13 cellular contexts compared by ENCODE assay signal in the genomic region with DNA sequence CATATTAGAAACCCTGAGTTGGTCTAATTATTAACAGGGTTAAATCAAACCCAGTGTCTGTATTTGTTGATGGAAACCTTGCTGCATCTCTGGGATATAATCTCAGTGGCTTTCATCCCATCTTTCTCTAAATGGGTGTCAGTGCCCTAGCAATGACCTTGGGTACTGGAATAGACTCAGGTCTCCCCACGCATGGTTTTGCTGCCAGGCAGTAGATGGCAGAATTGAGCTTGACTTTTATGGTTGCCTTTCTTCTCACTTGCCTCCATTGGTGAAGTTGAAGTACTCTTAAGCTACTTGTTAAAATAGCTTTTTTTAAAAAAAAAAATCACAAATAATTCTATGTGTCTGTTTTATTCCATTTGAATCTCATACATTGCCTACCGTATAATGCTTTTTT.
DNase-seq lines count a peak whose midpoint lies in the region; ATAC-seq, FAIRE-seq and TF ChIP-seq lines count a peak whose summit lies in the region.
"Had no signal": no experiment of that assay in that cellular context is flagged by ENCODE, and none has a peak within 500 bp of the region (broad histone marks: within the 10 kb centered on the region; RNA-seq: fewer than 3 reads in every experiment).

No MANE protein-coding gene starts in this region.

- H3K9me3 ChIP-seq in HepG2 (ENCODE audit: low read length) (peaks cover 20% of the 10 kb centered on the region; the same call in 1 of the 2 replicates), right lobe of liver (no peaks in the 10 kb centered on the region), K562 (replicated peaks; ENCODE audit: control insufficient read depth, insufficient read depth, low read depth, low read length) (no peaks in the 10 kb centered on the region), small intestine (ENCODE audit: control insufficient read depth, low read depth) (no peaks in the 10 kb centered on the region), thyroid gland (no peaks in the 10 kb centered on the region)

- WGBS in HepG2 (ENCODE audit: low lambda C conversion rate): 56% methylated on average over 2 of the region's 2 CpGs
- WGBS in right lobe of liver (ENCODE audit: insufficient coverage, low coverage, low lambda C conversion rate, missing lambda C conversion rate): 75% methylated on average over 2 of the region's 2 CpGs
- WGBS in K562 (ENCODE audit: insufficient coverage, low coverage, missing lambda C conversion rate): 7% methylated on average over 2 of the region's 2 CpGs
- WGBS in small intestine, 3 donors: 89 to 99% (median 95%) methylated on average over 2 of the region's 2 CpGs
- WGBS in thyroid gland, 2 donors: 93 to 94% methylated on average over 2 of the region's 2 CpGs

- H4K20me1 ChIP-seq in HepG2 (ENCODE audit: insufficient read depth, low read length): no peaks in the 10 kb centered on the region
- no peaks in the 10 kb centered on the region for H4K20me1 ChIP-seq in K562 (replicated peaks; ENCODE audit: control insufficient read depth, insufficient read depth, low read length)
- H4K20me1 ChIP-seq: BLaER1 had no signal

- FAIRE-seq in HepG2 (lab: Jason Lieb, UNC) (no peak), K562 (lab: Jason Lieb, UNC) (no peak), small intestine (lab: Jason Lieb, UNC) (no peak)
- FAIRE-seq: urothelium cell line had no signal

- H2AFZ ChIP-seq in HepG2 (ENCODE audit: low read length) (no peak overlapping the region), K562 (ENCODE audit: low read depth, low read length) (no peak overlapping the region)

- no peak overlapping the region for H3K4me3 ChIP-seq in HepG2 (replicated peaks in 1 of 3; ENCODE audit: insufficient read depth in 1 of 3, low read depth in 2 of 3, low read length in 3 of 3)
- H3K4me3 ChIP-seq in right lobe of liver: no peak overlapping the region
- H3K4me3 ChIP-seq in K562: no peak overlapping the region
- no peak overlapping the region for H3K4me3 ChIP-seq in small intestine (ENCODE audit: low read depth in 1 of 2, low read length in 2 of 2)
- H3K4me3 ChIP-seq in thyroid gland (replicated peaks in 1 of 3): no peak overlapping the region
- H3K4me3 ChIP-seq: BLaER1, coronary artery had no signal

- TF ChIP-seq RAD21 in HepG2 (CRISPR knock-in tag; IDR thresholded peaks at IDR 0.05) (no peak), K562 (CRISPR knock-in tag; conservative IDR thresholded peaks at IDR 0.05 in 1 of 2, IDR thresholded peaks at IDR 0.05 in 1 of 2) (no peak)

- H3K27me3 ChIP-seq in HepG2 (ENCODE audit: control insufficient read depth in 1 of 2, insufficient read depth in 2 of 2, low read length in 2 of 2): no peaks in the 10 kb centered on the region
- no peaks in the 10 kb centered on the region for H3K27me3 ChIP-seq in right lobe of liver
- H3K27me3 ChIP-seq in K562 (ENCODE audit: control insufficient read depth in 2 of 2, insufficient read depth in 2 of 2, low read length in 2 of 2): no peaks in the 10 kb centered on the region
- H3K27me3 ChIP-seq in small intestine (ENCODE audit: control insufficient read depth in 2 of 2, insufficient read depth in 2 of 2, low read length in 2 of 2): no peaks in the 10 kb centered on the region
- no peaks in the 10 kb centered on the region for H3K27me3 ChIP-seq in thyroid gland
- H3K27me3 ChIP-seq: BLaER1 had no signal

- TF ChIP-seq CTCF in HepG2 (CRISPR knock-in tag; IDR thresholded peaks at IDR 0.05): peak; percentile 42
- TF ChIP-seq CTCF in right lobe of liver (IDR thresholded peaks at IDR 0.05): no peak
- TF ChIP-seq CTCF in K562 (IDR thresholded peaks at IDR 0.05 in 2 of 3, conservative IDR thresholded peaks at IDR 0.05 in 1 of 3; ENCODE audit: insufficient read depth in 2 of 3, low read depth in 1 of 3, low read length in 3 of 3): no peak; a peak in 1 of 6 replicates
- TF ChIP-seq CTCF in thyroid gland (IDR thresholded peaks at IDR 0.05): no peak

- H3K36me3 ChIP-seq in HepG2 (replicated peaks in 1 of 2; ENCODE audit: control insufficient read depth in 1 of 2, insufficient read depth in 2 of 2, low read length in 2 of 2) (no peaks in the 10 kb centered on the region), right lobe of liver (no peaks in the 10 kb centered on the region), K562 (ENCODE audit: control insufficient read depth, insufficient read depth, low read length) (no peaks in the 10 kb centered on the region), small intestine (ENCODE audit: control insufficient read depth in 2 of 2, insufficient read depth in 2 of 2, low read length in 2 of 2) (no peaks in the 10 kb centered on the region), thyroid gland (no peaks in the 10 kb centered on the region)
- H3K36me3 ChIP-seq: BLaER1 had no signal

- POLR2A ChIA-PET in HepG2 (lab: Yijun Ruan, JAX): no interaction called here
- POLR2A ChIA-PET in K562 (lab: Yijun Ruan, JAX): interaction anchor here (0.9 kb wide), 1 partner anchor 10 kb away, joined by 3 read pairs; no protein-coding TSS in a partner anchor

- H3K9me1 ChIP-seq in K562 (ENCODE audit: control insufficient read depth, insufficient read depth, low read length): no peaks in the 10 kb centered on the region

- H3K9ac ChIP-seq in HepG2 (ENCODE audit: insufficient read depth, low read depth, low read length): no peak overlapping the region
- H3K9ac ChIP-seq in K562 (ENCODE audit: insufficient read depth in 1 of 2, low read depth in 2 of 2, low read length in 2 of 2): no peak overlapping the region
- H3K9ac ChIP-seq: BLaER1 had no signal

- peak; percentile 20 for DNase-seq in HepG2 (ENCODE audit: low spot score)
- DNase-seq in right lobe of liver: no peak
- peak; percentile 27 for DNase-seq in M059J (ENCODE audit: low read depth)
- no peak for DNase-seq in K562 (ENCODE audit: extremely low read depth in 1 of 4, low spot score in 3 of 4)
- DNase-seq in small intestine: peak; percentile 15
- no peak for DNase-seq in posterior cingulate gyrus
- no peak for DNase-seq in thyroid gland
- no peak for DNase-seq in activated CD8-positive, alpha-beta memory T cell treated with anti-CD3 and anti-CD28 coated beads, Interleukin-2, amount 50 U/mL, for 4 hours
- DNase-seq: activated naive CD4-positive, alpha-beta T cell treated with Interleukin-2 at 50 U/mL for 16 hours had no signal

- H3K4me2 ChIP-seq in HepG2 (ENCODE audit: low read depth, low read length) (no peak overlapping the region), K562 (ENCODE audit: insufficient read depth, low read length) (no peak overlapping the region)
- H3K4me2 ChIP-seq: BLaER1 had no signal

- intact Hi-C loops in HepG2 (cut with micrococcal nuclease; ENCODE audit: unreplicated experiment): loop anchor here (2.0 kb wide), 1 partner anchor 28 kb away; no protein-coding TSS in a partner anchor
- intact Hi-C loops in right lobe of liver (cut with DNase I): no loop called here
- intact Hi-C loops in K562 (cut with micrococcal nuclease): loop anchor here (10.0 kb wide), 1 partner anchor 562 kb away; no protein-coding TSS in a partner anchor
- intact Hi-C loops in posterior cingulate gyrus (cut with DNase I): no loop called here
- intact Hi-C loops in thyroid gland (cut with DNase I): no loop called here

- CTCF ChIA-PET in HepG2 (lab: Yijun Ruan, JAX; ENCODE audit: low intra/inter-chr PET ratio, low total read pairs): no interaction called here
- CTCF ChIA-PET in K562 (lab: Yijun Ruan, JAX; ENCODE audit: low intra/inter-chr PET ratio): no interaction called here

- BruUV-seq in HepG2 (replicated peaks; lab: Mats Ljungman, UMichigan) (no TSS peak), K562 (replicated peaks; lab: Mats Ljungman, UMichigan) (no TSS peak)

- H3K27ac ChIP-seq in HepG2 (ENCODE audit: extremely low read length, insufficient read depth, low read length): no peak overlapping the region
- no peak overlapping the region for H3K27ac ChIP-seq in right lobe of liver
- no peak overlapping the region for H3K27ac ChIP-seq in K562 (ENCODE audit: extremely low read depth, low read depth, low read length)
- no peak overlapping the region for H3K27ac ChIP-seq in small intestine (ENCODE audit: low read depth in 1 of 2, low read length in 1 of 2)
- no peak overlapping the region for H3K27ac ChIP-seq in thyroid gland
- H3K27ac ChIP-seq: BLaER1, coronary artery, VCaP had no signal

- H3K4me1 ChIP-seq in HepG2 (ENCODE audit: insufficient read depth, low read length) (peaks cover 26% of the 10 kb centered on the region), right lobe of liver (peaks cover 0 to 3% (median 0%) of the 10 kb centered on the region in 4 donors), K562 (replicated peaks in 1 of 2; ENCODE audit: control insufficient read depth in 2 of 2, insufficient read depth in 2 of 2, low read length in 2 of 2) (peaks cover 0 to 4% of the 10 kb centered on the region in 2 experiments; a peak in 1 of 5 replicates), small intestine (ENCODE audit: control insufficient read depth in 2 of 2, insufficient read depth in 1 of 2, low read depth in 1 of 2, low read length in 1 of 2) (no peaks in the 10 kb centered on the region), thyroid gland (peaks cover 0 to 3% of the 10 kb centered on the region in 2 donors)
- H3K4me1 ChIP-seq: BLaER1 had no signal

- ATAC-seq in HepG2 (no peak), right lobe of liver (no peak), K562 (no peak)

- in situ Hi-C loops in HepG2 (cut with HindIII; ENCODE audit: extremely low pct_ligation_motif_present, low pct_unique_long_range_greater_than_20kb) (no loop called here), K562 (cut with MboI) (no loop called here)

- TF ChIP-seq EP300 in HepG2 (IDR thresholded peaks at IDR 0.05; ENCODE audit: low read depth in 2 of 2, low read length in 2 of 2) (no peak), HepG2 (CRISPR knock-in tag; IDR thresholded peaks at IDR 0.05; ENCODE audit: borderline replicate concordance) (no peak), K562 (IDR thresholded peaks at IDR 0.05; ENCODE audit: low read length) (no peak)

- no peak for TF ChIP-seq POLR2A in HepG2 (IDR thresholded peaks at IDR 0.05; ENCODE audit: insufficient read depth in 1 of 2, low read depth in 2 of 2, low read length in 2 of 2)
- TF ChIP-seq POLR2A in right lobe of liver (IDR thresholded peaks at IDR 0.05): no peak
- no peak for TF ChIP-seq POLR2A in K562 (conservative IDR thresholded peaks at IDR 0.05)
- TF ChIP-seq POLR2A in thyroid gland (IDR thresholded peaks at IDR 0.05): no peak

- H3K79me2 ChIP-seq in HepG2 (ENCODE audit: insufficient read depth, low read length) (no peaks in the 10 kb centered on the region), K562 (ENCODE audit: control insufficient read depth, insufficient read depth, low read length) (no peaks in the 10 kb centered on the region)

TF ChIP-seq in K562, 482 proteins besides CTCF, POLR2A, EP300 and RAD21:
- TF ChIP-seq ESRRA (IDR thresholded peaks at IDR 0.05; ENCODE audit: borderline replicate concordance, low read depth) (peak; percentile 63; the same call in 1 of the 2 replicates), LEF1 (IDR thresholded peaks at IDR 0.05) (no peak), SLC30A9 (CRISPR knock-in tag; IDR thresholded peaks at IDR 0.05) (no peak)

Comparison
In these comparisons a context has a peak if more than half of its experiments do, and no peak if none do; other contexts are left out.
1. DNase-seq: peak in HepG2 (single experiment), M059J (single experiment) and small intestine (single experiment); none in right lobe of liver (0 of 3), K562 (0 of 4), posterior cingulate gyrus (0 of 10), thyroid gland (0 of 2) and activated CD8-positive, alpha-beta memory T cell treated with anti-CD3 and anti-CD28 coated beads, Interleukin-2, amount 50 U/mL, for 4 hours (single experiment).
2. intact Hi-C loops: an anchor here in HepG2 (2.0 kb wide) and K562 (10.0 kb wide); none called in right lobe of liver, posterior cingulate gyrus and thyroid gland.
3. Of the 241 proteins assayed by ChIP-seq in both HepG2 and K562: peak only in HepG2: CTCF and STAG1; only in K562: ESRRA; in both: none; in neither: 238.